Comparison of ENCODE assay signal across 16 cellular contexts in the genomic region with DNA sequence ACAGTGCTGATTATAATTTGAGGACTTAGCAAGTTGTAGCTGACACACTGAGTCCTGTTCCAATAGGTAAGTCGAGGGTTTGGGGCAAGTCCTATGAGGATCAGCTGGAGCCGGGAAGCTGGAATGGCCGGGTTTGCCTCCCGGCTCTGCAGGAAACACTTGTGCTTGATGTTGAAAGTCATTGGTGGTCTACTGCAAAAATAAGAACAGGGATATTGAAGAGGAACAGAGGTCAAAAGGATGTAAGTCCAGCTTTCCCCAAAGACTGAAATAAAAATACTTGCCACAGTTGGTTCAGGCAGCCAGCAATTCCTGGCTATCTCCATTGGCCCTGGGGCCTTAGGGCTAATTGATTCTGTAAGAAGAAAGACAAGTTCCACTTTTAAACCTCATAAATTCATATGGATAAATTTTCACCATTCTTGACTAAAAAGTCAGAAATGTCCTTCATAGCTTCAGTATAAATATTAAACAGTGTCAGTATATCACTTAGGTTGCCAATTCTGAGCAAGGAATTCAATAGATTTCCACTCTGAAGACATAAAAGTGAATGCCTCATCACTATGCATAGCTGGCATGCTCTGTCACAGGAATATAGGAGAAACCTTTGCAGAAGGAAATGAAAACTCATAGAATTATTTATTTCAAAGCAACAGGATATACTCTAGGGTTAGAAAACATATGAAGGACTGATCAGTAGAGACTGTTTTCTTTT.
"Had no signal": no experiment of that assay in that cellular context is flagged by ENCODE, and none has a peak within 500 bp of the region (broad histone marks: within the 10 kb centered on the region; RNA-seq: fewer than 3 reads in every experiment).

No MANE protein-coding gene starts in this region.

- H3K27ac Mint-ChIP-seq: activated CD4-positive, alpha-beta T cell treated with anti-CD3 and anti-CD28 coated beads for 36 hours; activated CD8-positive, alpha-beta T cell treated with anti-CD3 and anti-CD28 coated beads for 36 hours; effector memory CD8-positive, alpha-beta T cell; natural killer cell had no signal

- H3K27me3 Mint-ChIP-seq: activated CD4-positive, alpha-beta T cell treated with anti-CD3 and anti-CD28 coated beads for 36 hours; activated CD8-positive, alpha-beta T cell treated with anti-CD3 and anti-CD28 coated beads for 36 hours had no signal

- H3K9me3 Mint-ChIP-seq: activated CD8-positive, alpha-beta T cell treated with anti-CD3 and anti-CD28 coated beads for 36 hours; effector memory CD8-positive, alpha-beta T cell; natural killer cell had no signal

- H3K36me3 ChIP-seq: suprapubic skin, upper lobe of left lung, WERI-Rb-1 had no signal

- H3K27me3 ChIP-seq: suprapubic skin, upper lobe of left lung had no signal

- H3K4me3 Mint-ChIP-seq: activated CD4-positive, alpha-beta T cell treated with anti-CD3 and anti-CD28 coated beads for 36 hours; activated CD8-positive, alpha-beta T cell treated with anti-CD3 and anti-CD28 coated beads for 36 hours; effector memory CD8-positive, alpha-beta T cell; natural killer cell had no signal

- H3K9me3 ChIP-seq: upper lobe of left lung had no signal

- H3K4me3 ChIP-seq: coronary artery, suprapubic skin, upper lobe of left lung had no signal

- H3K4me1 Mint-ChIP-seq: natural killer cell had no signal

- DNase-seq: activated CD4-positive, alpha-beta T cell treated with anti-CD3 and anti-CD28 coated beads for 36 hours; activated CD8-positive, alpha-beta memory T cell treated with anti-CD3 and anti-CD28 coated beads, Interleukin-2, amount 50 U/mL, for 48 hours; activated CD8-positive, alpha-beta T cell treated with anti-CD3 and anti-CD28 coated beads for 36 hours; activated naive CD4-positive, alpha-beta T cell; aorta; effector memory CD8-positive, alpha-beta T cell; hippocampal formation; natural killer cell; stimulated activated CD4-positive, alpha-beta T cell treated with anti-CD3 and anti-CD28 coated beads, Interleukin-4, amount 100 ng/mL, for 1 hour; stimulated activated CD8-positive, alpha-beta memory T cell treated with anti-CD3 and anti-CD28 coated beads, Interleukin-4, amount 100 ng/mL, for 48 hours; stimulated activated naive CD8-positive, alpha-beta T cell treated with anti-CD3 and anti-CD28 coated beads, Interleukin-15, Interleukin-2, amounts not matched to agents 100 U/mL and 50 U/mL, for 24 hours; T1000; upper lobe of left lung; WERI-Rb-1 had no signal

- H3K4me1 ChIP-seq: suprapubic skin, upper lobe of left lung had no signal

- ATAC-seq: activated CD4-positive, alpha-beta T cell treated with anti-CD3 and anti-CD28 coated beads for 36 hours; activated CD8-positive, alpha-beta T cell treated with anti-CD3 and anti-CD28 coated beads for 36 hours; effector memory CD8-positive, alpha-beta T cell; natural killer cell; stimulated activated naive CD8-positive, alpha-beta T cell treated with anti-CD3 and anti-CD28 coated beads, Interleukin-15, Interleukin-2, amounts not matched to agents 100 U/mL and 50 U/mL, for 24 hours had no signal

- H3K27ac ChIP-seq: coronary artery, suprapubic skin, upper lobe of left lung, WERI-Rb-1 had no signal
